1 cellular context compared by ENCODE assay signal in the genomic region with DNA sequence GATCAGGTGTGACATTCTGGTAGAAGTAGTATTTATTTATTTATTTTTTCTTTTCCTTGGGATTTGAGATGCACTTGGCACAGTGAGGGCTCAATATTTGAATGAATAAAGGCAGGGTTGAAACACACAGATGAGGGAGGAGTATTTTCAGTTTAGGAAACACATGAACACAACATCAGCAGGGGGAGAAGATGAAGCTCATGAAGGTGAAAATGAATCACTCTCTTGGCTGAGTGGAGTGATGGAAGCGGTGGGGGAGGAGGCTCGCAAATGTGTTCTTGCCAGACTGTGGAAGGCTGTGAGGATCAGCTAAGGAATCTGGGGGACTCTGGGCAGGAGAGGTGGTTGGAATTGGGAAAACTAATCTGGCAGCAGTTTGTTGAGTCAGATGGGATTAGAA.
TF ChIP-seq lines count a peak whose summit lies in the region.

No MANE protein-coding gene starts in this region.

TF ChIP-seq in HEK293, 187 proteins besides CTCF, POLR2A, EP300 and RAD21 (continued from another document):
- TF ChIP-seq, protein P1, sequence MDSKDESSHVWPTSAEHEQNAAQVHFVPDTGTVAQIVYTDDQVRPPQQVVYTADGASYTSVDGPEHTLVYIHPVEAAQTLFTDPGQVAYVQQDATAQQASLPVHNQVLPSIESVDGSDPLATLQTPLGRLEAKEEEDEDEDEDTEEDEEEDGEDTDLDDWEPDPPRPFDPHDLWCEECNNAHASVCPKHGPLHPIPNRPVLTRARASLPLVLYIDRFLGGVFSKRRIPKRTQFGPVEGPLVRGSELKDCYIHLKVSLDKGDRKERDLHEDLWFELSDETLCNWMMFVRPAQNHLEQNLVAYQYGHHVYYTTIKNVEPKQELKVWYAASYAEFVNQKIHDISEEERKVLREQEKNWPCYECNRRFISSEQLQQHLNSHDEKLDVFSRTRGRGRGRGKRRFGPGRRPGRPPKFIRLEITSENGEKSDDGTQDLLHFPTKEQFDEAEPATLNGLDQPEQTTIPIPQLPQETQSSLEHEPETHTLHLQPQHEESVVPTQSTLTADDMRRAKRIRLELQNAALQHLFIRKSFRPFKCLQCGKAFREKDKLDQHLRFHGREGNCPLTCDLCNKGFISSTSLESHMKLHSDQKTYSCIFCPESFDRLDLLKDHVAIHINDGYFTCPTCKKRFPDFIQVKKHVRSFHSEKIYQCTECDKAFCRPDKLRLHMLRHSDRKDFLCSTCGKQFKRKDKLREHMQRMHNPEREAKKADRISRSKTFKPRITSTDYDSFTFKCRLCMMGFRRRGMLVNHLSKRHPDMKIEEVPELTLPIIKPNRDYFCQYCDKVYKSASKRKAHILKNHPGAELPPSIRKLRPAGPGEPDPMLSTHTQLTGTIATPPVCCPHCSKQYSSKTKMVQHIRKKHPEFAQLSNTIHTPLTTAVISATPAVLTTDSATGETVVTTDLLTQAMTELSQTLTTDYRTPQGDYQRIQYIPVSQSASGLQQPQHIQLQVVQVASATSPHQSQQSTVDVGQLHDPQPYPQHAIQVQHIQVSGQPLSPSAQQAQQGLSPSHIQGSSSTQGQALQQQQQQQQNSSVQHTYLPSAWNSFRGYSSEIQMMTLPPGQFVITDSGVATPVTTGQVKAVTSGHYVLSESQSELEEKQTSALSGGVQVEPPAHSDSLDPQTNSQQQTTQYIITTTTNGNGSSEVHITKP (tag by site-specific recombination; IDR thresholded peaks at IDR 0.05): 0 out of 2 replicates have a peak, but pooled peaks have one; percentile 36
- TF ChIP-seq MYNN (tag by site-specific recombination; IDR thresholded peaks at IDR 0.05; ENCODE audit: borderline replicate concordance): no peak
- no peak for TF ChIP-seq KLF7 (tag by site-specific recombination; IDR thresholded peaks at IDR 0.05; ENCODE audit: borderline replicate concordance)
- TF ChIP-seq HOXC10 (CRISPR knock-in tag; IDR thresholded peaks at IDR 0.05): no peak
- TF ChIP-seq ZNF626 (tag by site-specific recombination; IDR thresholded peaks at IDR 0.05): no peak
- TF ChIP-seq, protein P2, sequence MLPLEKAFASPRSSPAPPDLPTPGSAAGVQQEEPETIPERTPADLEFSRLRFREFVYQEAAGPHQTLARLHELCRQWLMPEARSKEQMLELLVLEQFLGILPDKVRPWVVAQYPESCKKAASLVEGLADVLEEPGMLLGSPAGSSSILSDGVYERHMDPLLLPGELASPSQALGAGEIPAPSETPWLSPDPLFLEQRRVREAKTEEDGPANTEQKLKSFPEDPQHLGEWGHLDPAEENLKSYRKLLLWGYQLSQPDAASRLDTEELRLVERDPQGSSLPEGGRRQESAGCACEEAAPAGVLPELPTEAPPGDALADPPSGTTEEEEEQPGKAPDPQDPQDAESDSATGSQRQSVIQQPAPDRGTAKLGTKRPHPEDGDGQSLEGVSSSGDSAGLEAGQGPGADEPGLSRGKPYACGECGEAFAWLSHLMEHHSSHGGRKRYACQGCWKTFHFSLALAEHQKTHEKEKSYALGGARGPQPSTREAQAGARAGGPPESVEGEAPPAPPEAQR (tag by site-specific recombination; IDR thresholded peaks at IDR 0.05): no peak
- TF ChIP-seq ZNF10 (tag by site-specific recombination; IDR thresholded peaks at IDR 0.05): peak; percentile 72
- TF ChIP-seq, protein P3, sequence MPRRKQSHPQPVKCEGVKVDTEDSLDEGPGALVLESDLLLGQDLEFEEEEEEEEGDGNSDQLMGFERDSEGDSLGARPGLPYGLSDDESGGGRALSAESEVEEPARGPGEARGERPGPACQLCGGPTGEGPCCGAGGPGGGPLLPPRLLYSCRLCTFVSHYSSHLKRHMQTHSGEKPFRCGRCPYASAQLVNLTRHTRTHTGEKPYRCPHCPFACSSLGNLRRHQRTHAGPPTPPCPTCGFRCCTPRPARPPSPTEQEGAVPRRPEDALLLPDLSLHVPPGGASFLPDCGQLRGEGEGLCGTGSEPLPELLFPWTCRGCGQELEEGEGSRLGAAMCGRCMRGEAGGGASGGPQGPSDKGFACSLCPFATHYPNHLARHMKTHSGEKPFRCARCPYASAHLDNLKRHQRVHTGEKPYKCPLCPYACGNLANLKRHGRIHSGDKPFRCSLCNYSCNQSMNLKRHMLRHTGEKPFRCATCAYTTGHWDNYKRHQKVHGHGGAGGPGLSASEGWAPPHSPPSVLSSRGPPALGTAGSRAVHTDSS (tag by site-specific recombination; IDR thresholded peaks at IDR 0.05): peak; percentile 21; the same call in 1 of the 2 replicates
- TF ChIP-seq ZFP41 (tag by site-specific recombination; IDR thresholded peaks at IDR 0.05; ENCODE audit: borderline replicate concordance): no peak
- TF ChIP-seq ZNF366 (tag by site-specific recombination; conservative IDR thresholded peaks at IDR 0.05): no peak
- TF ChIP-seq ZNF48 (tag by site-specific recombination; IDR thresholded peaks at IDR 0.05): no peak
TF ChIP-seq in HEK293: peak in this region for 4.
